In genomic region chr12:124917135-124917840, GRCh38 we compare ENCODE assay signal across 8 cellular contexts. TPM values are rescaled to one million over a fixed set of nuclear protein-coding genes. Genes with fewer than 3 reads are reported as not detected.
A peak's percentile ranks its signal among the peaks of the same experiment; 100 is the strongest.
DNase-seq lines count a peak whose midpoint lies in the region; ATAC-seq and TF ChIP-seq lines count a peak whose summit lies in the region.

No MANE protein-coding gene starts in this region.

- H3K9me3 ChIP-seq in SJCRH30 (replicated peaks): no peaks in the 10 kb centered on the region

- H3K27ac ChIP-seq in SJCRH30 (peak overlapping the region; percentile 99), skin epidermis (peak overlapping the region; percentile 54 to 100 (median 100))

- H3K4me1 ChIP-seq in SJCRH30: peaks cover 20% of the 10 kb centered on the region; the same call in 1 of the 2 replicates

- peaks cover 10% of the 10 kb centered on the region; the same call in 1 of the 2 replicates for H3K36me3 ChIP-seq in SJCRH30

- ATAC-seq in HG02852 (IDR thresholded peaks at IDR 0.05; ENCODE audit: unreplicated experiment): peak; percentile 47

- no peaks in the 10 kb centered on the region for H3K27me3 ChIP-seq in SJCRH30

- no peak for TF ChIP-seq CTCF in GM13977 (IDR thresholded peaks at IDR 0.05; ENCODE audit: extremely low read depth, insufficient read depth, missing control alignments)

- in situ Hi-C loops in GM13977 (cut with MboI; ENCODE audit: low pct_unique_long_range_greater_than_20kb, low sequenced_read_pairs, unreplicated experiment): no loop called here

- peak; percentile 76 for DNase-seq in GM13977 (ENCODE audit: low spot score)
- peak; percentile 98 to 99 for DNase-seq in SJCRH30
- peak; percentile 99 for DNase-seq in astrocyte of the hippocampus (ENCODE audit: low read depth, low spot score)
- DNase-seq in NCI-H146 (lab: John Stamatoyannopoulos, UW): no peak
- DNase-seq in occipital lobe (lab: John Stamatoyannopoulos, UW): no peak

- peak overlapping the region; percentile 98 for H3K4me3 ChIP-seq in SJCRH30
- peak overlapping the region; percentile 25 for H3K4me3 ChIP-seq in iPS-11a (ENCODE audit: low read depth, low read length)
- peak overlapping the region; percentile 8 to 95 (median 21) for H3K4me3 ChIP-seq in skin epidermis

RNA-seq across cellular contexts. Expression of gene UBC, which starts 2.8 kb away (rescaled TPM):
- 492 and 503 TPM in 2 replicates for total RNA-seq in SJCRH30 (2014; rRNA removed; shearing (Covaris generic))
- 1,477 TPM for total RNA-seq in occipital lobe

RNA-seq across cellular contexts. Expression of gene SCARB1, which starts 53.6 kb away (rescaled TPM):
- total RNA-seq in SJCRH30 (2014; rRNA removed; shearing (Covaris generic)): 36.1 TPM in 2 replicates
- 8.9 TPM for total RNA-seq in occipital lobe

Comparison
In these comparisons a context has a peak if more than half of its experiments do, and no peak if none do; other contexts are left out.
1. DNase-seq: peak in GM13977 (single experiment), SJCRH30 (2 of 2) and astrocyte of the hippocampus (single experiment); none in NCI-H146 (single experiment) and occipital lobe (single experiment).
2. H3K4me3 ChIP-seq: peak in every context shown above with its lines; median percentile 98 in SJCRH30; 25 in iPS-11a; 21 in skin epidermis.